31 cellular contexts compared by ENCODE assay signal in genomic region chr4:173347467-173347866, GRCh38. TPM values are rescaled to one million over a fixed set of nuclear protein-coding genes. Genes with fewer than 3 reads are reported as not detected.
"Had no signal": no experiment of that assay in that cellular context is flagged by ENCODE, and none has a peak within 500 bp of the region (broad histone marks: within the 10 kb centered on the region; RNA-seq: fewer than 3 reads in every experiment).

No MANE protein-coding gene starts in this region.

- H3K4me3 Mint-ChIP-seq: naive thymus-derived CD4-positive, alpha-beta T cell; natural killer cell; nephron; neural progenitor cell; stimulated activated memory B cell treated with anti-CD40 and anti-IgM and Interleukin-4, amounts not matched to agents 10 μg/mL and 1 μg/mL and 100 μg/mL, for 72 hours; stimulated activated naive CD8-positive, alpha-beta T cell treated with anti-CD3 and anti-CD28 coated beads, Interleukin-15, Interleukin-2, amounts not matched to agents 100 ng/mL and 50 ng/mL, for 24 hours; type B pancreatic cell had no signal

- H3K27me3 Mint-ChIP-seq: progenitor cell of endocrine pancreas; stimulated activated memory B cell treated with anti-CD40 and anti-IgM and Interleukin-4, amounts not matched to agents 10 μg/mL and 1 μg/mL and 100 μg/mL, for 72 hours; type B pancreatic cell had no signal

- H3K4me2 ChIP-seq: neural progenitor cell, smooth muscle cell had no signal

- H3K9me3 Mint-ChIP-seq: natural killer cell; nephron; neural progenitor cell; stimulated activated memory B cell treated with anti-CD40 and anti-IgM and Interleukin-4, amounts not matched to agents 10 μg/mL and 1 μg/mL and 100 μg/mL, for 72 hours; stimulated activated naive CD8-positive, alpha-beta T cell treated with anti-CD3 and anti-CD28 coated beads, Interleukin-15, Interleukin-2, amounts not matched to agents 100 ng/mL and 50 ng/mL, for 24 hours; type B pancreatic cell had no signal

- H3K9me3 ChIP-seq: ovary, psoas muscle, spleen, stomach, thoracic aorta, thyroid gland, tibial nerve, upper lobe of right lung, uterus had no signal

- H3K4me3 ChIP-seq: neural progenitor cell, ovary, psoas muscle, skin epidermis, smooth muscle cell, spleen, stomach, thoracic aorta, thyroid gland, tibial nerve, upper lobe of right lung, uterus had no signal

- H3K4me1 Mint-ChIP-seq: natural killer cell, nephron had no signal

- H3K79me2 ChIP-seq: parathyroid adenoma had no signal

- H3K36me3 ChIP-seq: neural progenitor cell, ovary, spleen, stomach, thoracic aorta, thyroid gland, upper lobe of right lung, uterus had no signal

- H2AFZ ChIP-seq: neural progenitor cell, parathyroid adenoma had no signal

- H3K4me1 ChIP-seq: parathyroid adenoma, psoas muscle, spleen, stomach, thyroid gland, tibial nerve, upper lobe of right lung, uterus had no signal

- H3K27ac Mint-ChIP-seq: naive thymus-derived CD4-positive, alpha-beta T cell; natural killer cell; nephron; neural progenitor cell; progenitor cell of endocrine pancreas; stimulated activated memory B cell treated with anti-CD40 and anti-IgM and Interleukin-4, amounts not matched to agents 10 μg/mL and 1 μg/mL and 100 μg/mL, for 72 hours; stimulated activated naive CD8-positive, alpha-beta T cell treated with anti-CD3 and anti-CD28 coated beads, Interleukin-15, Interleukin-2, amounts not matched to agents 100 ng/mL and 50 ng/mL, for 24 hours; type B pancreatic cell had no signal

- H3K27me3 ChIP-seq: neural progenitor cell, ovary, spleen, stomach, thyroid gland, tibial nerve, upper lobe of right lung, uterus had no signal

- ATAC-seq: naive thymus-derived CD4-positive, alpha-beta T cell; natural killer cell; psoas muscle; right cardiac atrium; sciatic nerve; stimulated activated memory B cell treated with anti-CD40 and anti-IgM and Interleukin-4, amounts not matched to agents 10 μg/mL and 1 μg/mL and 100 μg/mL, for 72 hours; upper lobe of right lung had no signal

- DNase-seq: naive thymus-derived CD4-positive, alpha-beta T cell; natural killer cell; occipital lobe; ovary; posterior cingulate gyrus; psoas muscle; right cardiac atrium; spleen; stimulated activated CD4-positive, alpha-beta T cell treated with anti-CD3 and anti-CD28 coated beads, Interleukin-12 subunit alpha, Interleukin-12 subunit beta, amount 100 ng/mL, for 4 hours; stimulated activated CD4-positive, alpha-beta T cell treated with anti-CD3 and anti-CD28 coated beads, Interleukin-1b, Interleukin-23, amount 100 ng/mL, for 48 hours; stimulated activated CD4-positive, alpha-beta T cell treated with anti-CD3 and anti-CD28 coated beads, Interleukin-4, amount 100 ng/mL, for 1 hour; stimulated activated CD4-positive, alpha-beta T cell treated with anti-CD3 and anti-CD28 coated beads, Interleukin-4, amount 100 ng/mL, for 4 hours; stimulated activated CD8-positive, alpha-beta memory T cell treated with anti-CD3 and anti-CD28 coated beads, Interleukin-4, amount 100 ng/mL, for 48 hours; stimulated activated naive CD4-positive, alpha-beta T cell treated with Interleukin-2 at 50 U/mL for 16 hours; stomach; thyroid gland; upper lobe of right lung; uterus had no signal

- H3K9ac ChIP-seq: neural progenitor cell, parathyroid adenoma had no signal

- H3K27ac ChIP-seq: neural progenitor cell, ovary, parathyroid adenoma, psoas muscle, skin epidermis, spleen, stomach, thoracic aorta, thyroid gland, tibial nerve, upper lobe of right lung, uterus had no signal

- H3K36me3 Mint-ChIP-seq: natural killer cell; stimulated activated memory B cell treated with anti-CD40 and anti-IgM and Interleukin-4, amounts not matched to agents 10 μg/mL and 1 μg/mL and 100 μg/mL, for 72 hours; type B pancreatic cell had no signal

RNA-seq across cellular contexts. Expression of gene SCRG1, which starts 51.4 kb away (rescaled TPM):
- total RNA-seq: naive thymus-derived CD4-positive, alpha-beta T cell; natural killer cell; progenitor cell of endocrine pancreas; renal cortical epithelial cell; upper lobe of right lung had no signal
- polyA plus RNA-seq: naive thymus-derived CD4-positive, alpha-beta T cell had no signal
